ENCODE assay signal across 8 cellular contexts in the genomic region with DNA sequence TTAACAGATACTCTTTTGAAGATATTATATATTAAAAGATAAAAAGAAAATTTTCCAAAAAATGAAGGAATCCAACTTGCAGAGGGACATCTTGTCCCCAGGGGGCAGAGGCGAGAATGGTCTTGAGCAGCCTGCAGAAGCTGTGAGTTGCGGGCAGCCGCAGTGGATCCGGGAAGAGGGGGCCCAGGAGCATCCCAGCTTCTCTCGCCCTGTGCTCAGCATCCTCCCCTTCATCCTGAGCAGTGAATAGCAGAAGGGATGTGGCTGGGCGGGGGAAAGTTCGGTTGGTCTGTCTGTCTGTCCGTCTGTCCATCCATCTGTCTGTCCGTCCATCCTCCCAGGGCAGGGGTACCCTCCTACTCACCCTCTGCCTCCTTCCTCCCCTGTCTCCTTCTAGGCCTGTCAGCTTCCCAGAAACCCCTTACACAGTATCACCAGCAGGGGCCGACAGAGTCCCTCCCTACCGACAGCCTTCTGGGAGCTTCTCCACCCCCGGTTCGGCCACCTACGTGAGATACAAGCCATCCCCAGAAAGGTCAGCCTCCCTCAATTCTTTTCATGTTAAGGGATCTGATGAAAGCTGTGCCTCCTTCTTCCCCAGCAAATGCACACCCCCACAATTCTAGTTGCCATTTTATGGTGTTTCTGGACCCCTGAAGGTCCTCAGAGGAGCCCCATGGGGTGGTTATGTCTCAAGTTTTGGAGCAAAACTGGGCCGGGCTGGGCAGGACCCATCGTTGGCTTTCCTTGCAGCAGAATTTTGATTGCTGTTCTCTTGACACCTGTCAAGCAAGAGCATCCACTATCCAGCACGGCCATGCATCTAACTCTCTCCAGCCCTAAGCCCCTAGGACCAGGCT.
DNase-seq lines count a peak whose midpoint lies in the region; TF ChIP-seq lines count a peak whose summit lies in the region.

No MANE protein-coding gene starts in this region.

- no peak overlapping the region for H3K27ac ChIP-seq in VCaP
- peak overlapping the region; percentile 88 for H3K27ac ChIP-seq in cingulate gyrus (ENCODE audit: low read depth, low read length)
- no peak overlapping the region for H3K27ac ChIP-seq in liver (ENCODE audit: low read depth in 1 of 2, low read length in 2 of 2)

- peak; percentile 46 to 81 (median 64) for DNase-seq in NCI-H1417 (lab: John Stamatoyannopoulos, UW)
- no peak for DNase-seq in NCI-H1417 treated with DMSO at 0.1 percent for 48 hours (lab: John Stamatoyannopoulos, UW)
- peak; percentile 35 for DNase-seq in NCI-H146 treated with DMSO at 0.1 percent for 48 hours (lab: John Stamatoyannopoulos, UW; ENCODE audit: unreplicated experiment)
- DNase-seq in stimulated activated CD8-positive, alpha-beta memory T cell treated with anti-CD3 and anti-CD28 coated beads, Interleukin-2, amount 100 ng/mL, for 48 hours (ENCODE audit: low read depth in 2 of 2), result peak; percentile 26 to 51
- DNase-seq in effector CD4-positive, alpha-beta T cell, result no peak

- TF ChIP-seq CTCF in VCaP (conservative IDR thresholded peaks at IDR 0.05), result peak; percentile 79
- peak; percentile 35 for TF ChIP-seq CTCF in liver (IDR thresholded peaks at IDR 0.05; ENCODE audit: low read depth, low read length, missing input control)

- H3K4me3 ChIP-seq in liver (ENCODE audit: low read depth in 1 of 3, low read length in 3 of 3), result no peak overlapping the region

- 82% methylated on average over 17 of the region's 17 CpGs for WGBS in liver

- H3K9me3 ChIP-seq in liver (ENCODE audit: control insufficient read depth in 4 of 4, low read length in 3 of 4), result no peaks in the 10 kb centered on the region

- H3K4me1 ChIP-seq in liver (ENCODE audit: control insufficient read depth in 4 of 4, insufficient read depth in 4 of 4, low read length in 3 of 4), result no peaks in the 10 kb centered on the region

- H3K36me3 ChIP-seq in liver (ENCODE audit: control insufficient read depth in 4 of 4, insufficient read depth in 3 of 4, low read depth in 1 of 4, low read length in 3 of 4), result peaks cover 1 to 15% (median 5%) of the 10 kb centered on the region in 4 donors

- H3K27me3 ChIP-seq in liver (ENCODE audit: control insufficient read depth in 4 of 4, insufficient read depth in 4 of 4, low read length in 3 of 4), result no peaks in the 10 kb centered on the region

- TF ChIP-seq RAD21 in liver (IDR thresholded peaks at IDR 0.05), result peak; percentile 37 to 69

- no peak overlapping the region for H3K9ac ChIP-seq in liver (ENCODE audit: low read depth in 1 of 2, low read length in 2 of 2)

TF ChIP-seq in liver, 16 proteins besides CTCF, POLR2A, EP300 and RAD21:
- TF ChIP-seq, protein P1, sequence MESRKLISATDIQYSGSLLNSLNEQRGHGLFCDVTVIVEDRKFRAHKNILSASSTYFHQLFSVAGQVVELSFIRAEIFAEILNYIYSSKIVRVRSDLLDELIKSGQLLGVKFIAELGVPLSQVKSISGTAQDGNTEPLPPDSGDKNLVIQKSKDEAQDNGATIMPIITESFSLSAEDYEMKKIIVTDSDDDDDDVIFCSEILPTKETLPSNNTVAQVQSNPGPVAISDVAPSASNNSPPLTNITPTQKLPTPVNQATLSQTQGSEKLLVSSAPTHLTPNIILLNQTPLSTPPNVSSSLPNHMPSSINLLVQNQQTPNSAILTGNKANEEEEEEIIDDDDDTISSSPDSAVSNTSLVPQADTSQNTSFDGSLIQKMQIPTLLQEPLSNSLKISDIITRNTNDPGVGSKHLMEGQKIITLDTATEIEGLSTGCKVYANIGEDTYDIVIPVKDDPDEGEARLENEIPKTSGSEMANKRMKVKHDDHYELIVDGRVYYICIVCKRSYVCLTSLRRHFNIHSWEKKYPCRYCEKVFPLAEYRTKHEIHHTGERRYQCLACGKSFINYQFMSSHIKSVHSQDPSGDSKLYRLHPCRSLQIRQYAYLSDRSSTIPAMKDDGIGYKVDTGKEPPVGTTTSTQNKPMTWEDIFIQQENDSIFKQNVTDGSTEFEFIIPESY (IDR thresholded peaks at IDR 0.05), result no peak
- TF ChIP-seq HNF4G (IDR thresholded peaks at IDR 0.05) (no peak), REST (IDR thresholded peaks at IDR 0.05) (no peak), TAF1 (conservative IDR thresholded peaks at IDR 0.05) (no peak), YY1 (IDR thresholded peaks at IDR 0.05) (no peak), SP1 (IDR thresholded peaks at IDR 0.05) (no peak), MAX (IDR thresholded peaks at IDR 0.05) (no peak), EGR1 (IDR thresholded peaks at IDR 0.05; ENCODE audit: low read depth in 2 of 2) (no peak), FOXA2 (IDR thresholded peaks at IDR 0.05) (no peak), ATF3 (IDR thresholded peaks at IDR 0.05) (no peak), GABPA (IDR thresholded peaks at IDR 0.05 in 1 of 2, conservative IDR thresholded peaks at IDR 0.05 in 1 of 2) (no peak), JUND (IDR thresholded peaks at IDR 0.05) (no peak), HNF4A (conservative IDR thresholded peaks at IDR 0.05) (no peak), NR2F2 (IDR thresholded peaks at IDR 0.05) (no peak), FOXA1 (IDR thresholded peaks at IDR 0.05) (no peak), RXRA (IDR thresholded peaks at IDR 0.05) (no peak)

Comparison
In these comparisons a context has a peak if more than half of its experiments do, and no peak if none do; other contexts are left out.
1. DNase-seq: peak in NCI-H1417 (3 of 3), NCI-H146 treated with DMSO at 0.1 percent for 48 hours (single experiment) and stimulated activated CD8-positive, alpha-beta memory T cell treated with anti-CD3 and anti-CD28 coated beads, Interleukin-2, amount 100 ng/mL, for 48 hours (2 of 2); none in NCI-H1417 treated with DMSO at 0.1 percent for 48 hours (single experiment) and effector CD4-positive, alpha-beta T cell (single experiment).